27 cellular contexts compared by ENCODE assay signal in the genomic region with DNA sequence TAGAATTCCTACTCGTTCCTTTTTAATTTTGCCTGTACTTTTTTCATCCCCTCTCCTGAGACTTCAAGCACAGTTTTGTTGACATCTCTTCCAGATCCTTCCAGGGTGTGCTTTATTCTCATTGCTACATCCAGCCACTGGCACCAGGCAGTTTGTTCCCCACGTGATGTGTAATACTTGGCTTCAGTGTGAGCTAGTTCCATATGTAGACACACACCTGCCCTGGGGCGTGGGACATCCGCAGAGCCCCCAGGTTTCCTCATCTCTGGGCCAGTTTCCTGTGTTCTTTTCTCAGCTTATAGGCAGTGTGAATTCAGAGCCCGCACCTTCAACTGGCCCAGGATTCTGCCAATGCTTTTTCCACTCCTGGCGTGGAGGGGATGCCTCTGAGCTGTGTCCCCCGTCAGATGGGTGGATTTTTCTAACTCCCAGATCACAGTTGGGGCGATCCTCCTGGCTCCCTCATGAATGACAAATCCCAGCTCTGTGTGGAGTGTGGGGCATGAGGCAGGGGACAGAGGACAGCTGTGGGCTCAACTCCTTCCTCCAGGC. TPM values are rescaled to one million over a fixed set of nuclear protein-coding genes. Genes with fewer than 3 reads are reported as not detected.
"Had no signal": no experiment of that assay in that cellular context is flagged by ENCODE, and none has a peak within 500 bp of the region (broad histone marks: within the 10 kb centered on the region; RNA-seq: fewer than 3 reads in every experiment).

No MANE protein-coding gene starts in this region.

- H3K4me3 ChIP-seq: cardiac muscle cell, MG63, Peyer's patch, SJCRH30 had no signal

- H3K4me1 ChIP-seq: Peyer's patch, SJCRH30 had no signal

- FAIRE-seq: astrocyte had no signal

- H3K27me3 ChIP-seq: cardiac muscle cell, MG63, Peyer's patch, SJCRH30 had no signal

- H3K27ac ChIP-seq: cardiac muscle cell, Peyer's patch, RWPE1, SJCRH30 had no signal

- ATAC-seq: activated CD8-positive, alpha-beta memory T cell treated with anti-CD3 and anti-CD28 coated beads, Interleukin-2, amount 10 ng/mL, durations not matched to agents 7 days and 5 days; activated T-cell treated with anti-CD3 and anti-CD28 coated beads, Interleukin-2, amount 50 U/mL, for 4 hours had no signal

- H3K36me3 ChIP-seq: cardiac muscle cell, MG63, Peyer's patch, SJCRH30 had no signal

- DNase-seq: activated CD4-positive, alpha-beta T cell treated with anti-CD3 and anti-CD28 coated beads for 1 hour; activated CD4-positive, alpha-beta T cell treated with anti-CD3 and anti-CD28 coated beads, Interleukin-2, amount 10 ng/mL, durations not matched to agents 24 days and 14 days; activated CD4-positive, alpha-beta T cell treated with anti-CD3 and anti-CD28 coated beads, Interleukin-2, amount 50 U/mL, for 48 hours; activated CD8-positive, alpha-beta memory T cell treated with anti-CD3 and anti-CD28 coated beads, Interleukin-2, amount 10 ng/mL, durations not matched to agents 7 days and 5 days; activated effector memory CD4-positive, alpha-beta T cell treated with anti-CD3 and anti-CD28 coated beads, Interleukin-2, amount 50 U/mL, for 16 hours; activated naive CD4-positive, alpha-beta T cell treated with anti-CD3 and anti-CD28 coated beads for 36 hours; activated T-cell treated with anti-CD3 and anti-CD28 coated beads, Interleukin-2, amount 50 U/mL, for 4 hours; amygdala; MG63; MV-4-11; NCI-H1092 treated with DMSO at 0.1 percent for 48 hours; NCI-H1417 treated with DMSO at 0.1 percent for 48 hours; NCI-H1694; NCI-H2029; NCI-H345; NCI-H510A; NCI-H526 treated with DMSO at 0.1 percent for 48 hours; NK-92 treated with Interleukin-12 subunit alpha and Interleukin-12 subunit beta, amount 100 ng/mL, for 24 hours; OCI-M1; Right ventricle myocardium superior; SJCRH30; SW 1271 had no signal

- H3K9me3 ChIP-seq: MG63, Peyer's patch, SJCRH30 had no signal

RNA-seq across cellular contexts. Expression of gene DIPK1C, which starts 46.6 kb away (rescaled TPM):
- total RNA-seq: activated CD4-positive, alpha-beta T cell treated with anti-CD3 and anti-CD28 coated beads, Interleukin-2, amount 10 ng/mL, durations not matched to agents 24 days and 14 days; activated CD8-positive, alpha-beta memory T cell treated with anti-CD3 and anti-CD28 coated beads, Interleukin-2, amount 10 ng/mL, durations not matched to agents 7 days and 5 days; activated naive CD4-positive, alpha-beta T cell treated with anti-CD3 and anti-CD28 coated beads for 36 hours; activated T-cell treated with anti-CD3 and anti-CD28 coated beads, Interleukin-2, amount 50 U/mL, for 4 hours; astrocyte; cardiac muscle cell; SJCRH30; T-helper 1 cell treated with Interleukin-12 subunit alpha and Interleukin-12 subunit beta and Interleukin-4 antibody, amounts not matched to agents 30 ng/mL and 1 ng/mL, for 36 hours had no signal
- polyA plus RNA-seq: cardiac muscle cell had no signal
